In the genomic region with DNA sequence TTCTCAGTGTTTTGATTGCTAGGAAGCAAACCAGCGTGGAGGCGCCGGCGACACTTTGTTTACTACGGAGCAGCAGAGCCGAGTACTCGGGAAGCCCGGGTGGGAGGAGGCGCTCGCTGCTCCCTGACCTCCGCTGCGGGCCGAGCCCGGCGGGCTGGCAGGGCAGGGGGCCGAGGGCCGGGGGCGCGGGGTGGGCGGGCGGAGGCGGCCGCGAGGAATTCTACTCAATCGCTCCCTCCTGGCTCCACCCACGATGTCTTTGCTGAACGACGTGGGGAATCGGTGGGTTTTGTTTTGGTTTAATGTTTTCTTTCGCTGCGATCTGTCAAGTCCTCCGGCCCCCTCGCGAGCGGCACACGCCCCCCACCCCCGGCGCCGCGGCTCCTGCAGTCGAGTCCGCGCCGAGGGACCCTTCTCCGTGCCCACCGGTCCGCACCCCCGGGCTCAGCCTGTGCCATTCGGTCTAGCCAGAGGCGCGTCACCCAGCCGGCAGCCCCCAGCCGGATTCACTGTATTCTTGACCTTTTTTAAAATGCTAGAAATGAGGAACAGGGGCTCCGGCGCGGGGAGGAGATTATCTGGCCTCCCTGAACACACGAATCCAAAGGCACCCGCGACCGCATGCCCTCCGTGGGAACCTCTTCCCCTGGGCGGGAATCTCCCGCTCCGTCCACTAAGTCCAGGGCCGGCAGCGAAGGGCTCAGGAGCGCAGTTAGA, we compare ENCODE assay signal across 8 cellular contexts. TPM values are rescaled to one million over a fixed set of nuclear protein-coding genes. Genes with fewer than 3 reads are reported as not detected.
A peak's percentile ranks its signal among the peaks of the same experiment; 100 is the strongest.
DNase-seq lines count a peak whose midpoint lies in the region; ATAC-seq and TF ChIP-seq lines count a peak whose summit lies in the region.

No MANE protein-coding gene starts in this region.

- ATAC-seq in HG03354 (IDR thresholded peaks at IDR 0.05; ENCODE audit: poor library complexity, severe bottlenecking, unreplicated experiment): peak; percentile 22
- ATAC-seq in GM21825 (IDR thresholded peaks at IDR 0.05; ENCODE audit: unreplicated experiment): no peak

- no peak overlapping the region for H4K91ac ChIP-seq in mesenchymal stem cell (ENCODE audit: low read length)

- no peak overlapping the region for H2BK5ac ChIP-seq in mesenchymal stem cell (ENCODE audit: low read depth, low read length, poor library complexity, severe bottlenecking)

- DNase-seq in stimulated activated CD4-positive, alpha-beta T cell treated with anti-CD3 and anti-CD28 coated beads, Interleukin-15, amount 100 ng/mL, for 24 hours: peak; percentile 41
- no peak for DNase-seq in stimulated activated CD4-positive, alpha-beta T cell treated with anti-CD3 and anti-CD28 coated beads, Interleukin-2, amount 100 ng/mL, for 48 hours
- DNase-seq in UCSD-AML1 (lab: John Stamatoyannopoulos, UW; ENCODE audit: unreplicated experiment): peak; percentile 71
- peak; percentile 42 for DNase-seq in effector CD8-positive, alpha-beta T cell (lab: John Stamatoyannopoulos, UW)
- peak; percentile 72 for DNase-seq in mesenchymal stem cell
- DNase-seq in testis: peak; percentile 51

- H3K27ac ChIP-seq in mesenchymal stem cell (ENCODE audit: low read length, poor library complexity, severe bottlenecking) (no peak overlapping the region), testis (peak overlapping the region; percentile 82 to 99)

- peak overlapping the region; percentile 52 to 79 for H3K23ac ChIP-seq in mesenchymal stem cell (ENCODE audit: low read length in 2 of 2)

- peaks cover 11% of the 10 kb centered on the region for H3K4me1 ChIP-seq in mesenchymal stem cell (ENCODE audit: control insufficient read depth, insufficient read depth, low read depth, low read length)
- H3K4me1 ChIP-seq in testis: peaks cover 22% of the 10 kb centered on the region

- no peak overlapping the region for H2AK5ac ChIP-seq in mesenchymal stem cell (ENCODE audit: low read length, severe bottlenecking)

- peaks cover 9% of the 10 kb centered on the region for H3K79me1 ChIP-seq in mesenchymal stem cell (replicated peaks; ENCODE audit: low read length, poor library complexity, severe bottlenecking)

- H3K9ac ChIP-seq in mesenchymal stem cell (ENCODE audit: low read length): peak overlapping the region; percentile 79

- no peak overlapping the region for H2BK15ac ChIP-seq in mesenchymal stem cell (ENCODE audit: low read depth, poor library complexity, severe bottlenecking)

- no peaks in the 10 kb centered on the region for H3K36me3 ChIP-seq in mesenchymal stem cell (ENCODE audit: control insufficient read depth in 1 of 2, insufficient read depth in 2 of 2, low read depth in 1 of 2, low read length in 2 of 2)
- no peaks in the 10 kb centered on the region for H3K36me3 ChIP-seq in testis (ENCODE audit: low read depth, missing control alignments)

- peak overlapping the region; percentile 93 for H3K4me2 ChIP-seq in mesenchymal stem cell (ENCODE audit: low read length, poor library complexity, severe bottlenecking)

- H3K9me3 ChIP-seq in mesenchymal stem cell (ENCODE audit: control insufficient read depth, low read length): no peaks in the 10 kb centered on the region
- H3K9me3 ChIP-seq in testis: no peaks in the 10 kb centered on the region

- H3K4ac ChIP-seq in mesenchymal stem cell (ENCODE audit: low read depth in 1 of 2, low read length in 2 of 2): peak overlapping the region in 1 of 2 experiments; percentile 73

- under 1% methylated on average over 52 of the region's 67 CpGs for WGBS in mesenchymal stem cell
- WGBS in testis, 2 donors: 0 to 2% methylated on average over 23 to 67 of the region's 67 CpGs

- TF ChIP-seq CTCF in testis (IDR thresholded peaks at IDR 0.05): no peak

- no peak overlapping the region for H2BK12ac ChIP-seq in mesenchymal stem cell (ENCODE audit: low read length in 2 of 2)

- H3K18ac ChIP-seq in mesenchymal stem cell (ENCODE audit: low read depth in 1 of 2, low read length in 2 of 2): peak overlapping the region in 1 of 2 experiments; percentile 70

- H3K4me3 ChIP-seq in mesenchymal stem cell (ENCODE audit: insufficient read depth in 1 of 2, low read depth in 1 of 2, low read length in 2 of 2): peak overlapping the region; percentile 79 to 93
- H3K4me3 ChIP-seq in testis: peak overlapping the region; percentile 91 to 95

- H3K14ac ChIP-seq in mesenchymal stem cell (ENCODE audit: low read length in 2 of 2): peak overlapping the region in 1 of 2 experiments; percentile 7

- no peak for TF ChIP-seq POLR2A in testis (IDR thresholded peaks at IDR 0.05)

- intact Hi-C loops in testis (cut with DNase I; ENCODE audit: low total_unique reads): loop anchor here (10.0 kb wide), 1 partner anchor 432 kb away; no protein-coding TSS in a partner anchor

- no peaks in the 10 kb centered on the region for H3K27me3 ChIP-seq in mesenchymal stem cell (ENCODE audit: control insufficient read depth in 1 of 2, insufficient read depth in 1 of 2, low read length in 2 of 2)
- no peaks in the 10 kb centered on the region for H3K27me3 ChIP-seq in testis

- peak overlapping the region; percentile 98 for H2AFZ ChIP-seq in mesenchymal stem cell (ENCODE audit: low read depth, low read length)

- H2BK120ac ChIP-seq in mesenchymal stem cell (ENCODE audit: low read depth, low read length): no peak overlapping the region

- H4K8ac ChIP-seq in mesenchymal stem cell (ENCODE audit: low read length): no peak overlapping the region

RNA-seq across cellular contexts. Expression of gene FOXO1, which starts 0.6 kb away (rescaled TPM):
- 1.2 TPM for polyA plus RNA-seq in mesenchymal stem cell (2013, experiment 1 of 2)
- 1.1 TPM for polyA plus RNA-seq in mesenchymal stem cell (2013, experiment 2 of 2)
- 10 to 100 TPM; 52.2 to 58.7 TPM for total RNA-seq in testis
- polyA plus RNA-seq in testis (ENCODE audit: insufficient read depth, low read depth, low replicate concordance): 19.5 TPM

Comparison
In these comparisons a context has a peak if more than half of its experiments do, and no peak if none do; other contexts are left out.
1. DNase-seq: peak in stimulated activated CD4-positive, alpha-beta T cell treated with anti-CD3 and anti-CD28 coated beads, Interleukin-15, amount 100 ng/mL, for 24 hours (single experiment), UCSD-AML1 (single experiment), effector CD8-positive, alpha-beta T cell (single experiment), mesenchymal stem cell (single experiment) and testis (single experiment); none in stimulated activated CD4-positive, alpha-beta T cell treated with anti-CD3 and anti-CD28 coated beads, Interleukin-2, amount 100 ng/mL, for 48 hours (0 of 2).